Comparison of ENCODE assay signal across 8 cellular contexts in genomic region chr20:44738779-44739477, GRCh38. TPM values are rescaled to one million over a fixed set of nuclear protein-coding genes. Genes with fewer than 3 reads are reported as not detected.
A peak's percentile ranks its signal among the peaks of the same experiment; 100 is the strongest.
DNase-seq lines count a peak whose midpoint lies in the region; ATAC-seq, FAIRE-seq and TF ChIP-seq lines count a peak whose summit lies in the region.

No MANE protein-coding gene starts in this region.

- H3K4me3 ChIP-seq in HEK293 (ENCODE audit: low read depth, low read length) (no peak overlapping the region), pancreas (no peak overlapping the region)

- H3K36me3 Mint-ChIP-seq in activated T-helper 1 cell treated with anti-CD3 and anti-CD28 coated beads, Interleukin-12 subunit alpha, Interleukin-12 subunit beta, Interleukin-2, Interleukin-4 antibody, amounts not matched to agents 30 ng/mL and 10 ng/mL and 1 ng/mL, durations not matched to agents 14 hours and 24 hours and 36 hours (ENCODE audit: low read depth): peaks cover 5% of the 10 kb centered on the region

- peak overlapping the region; percentile 23 for H3K27ac Mint-ChIP-seq in activated T-helper 1 cell treated with anti-CD3 and anti-CD28 coated beads, Interleukin-12 subunit alpha, Interleukin-12 subunit beta, Interleukin-2, Interleukin-4 antibody, amounts not matched to agents 30 ng/mL and 10 ng/mL and 1 ng/mL, durations not matched to agents 14 hours and 24 hours and 36 hours

- no peaks in the 10 kb centered on the region for H3K27me3 ChIP-seq in pancreas

- DNase-seq in COR-L47 (lab: John Stamatoyannopoulos, UW) (peak; percentile 81), NCI-H82 (lab: John Stamatoyannopoulos, UW) (peak; percentile 98), frontal cortex (ENCODE audit: low spot score in 2 of 2) (peak; percentile 75 to 80), pancreas (peak in 4 of 6 donors; percentile 64 to 85 (median 76))
- peak; percentile 63 for DNase-seq in activated T-helper 1 cell treated with anti-CD3 and anti-CD28 coated beads, Interleukin-12 subunit alpha, Interleukin-12 subunit beta, Interleukin-2, Interleukin-4 antibody, amounts not matched to agents 30 ng/mL and 10 ng/mL and 1 ng/mL, durations not matched to agents 14 hours and 24 hours and 36 hours (ENCODE audit: low spot score)

- peak overlapping the region; percentile 77 for H3K4me3 Mint-ChIP-seq in activated T-helper 1 cell treated with anti-CD3 and anti-CD28 coated beads, Interleukin-12 subunit alpha, Interleukin-12 subunit beta, Interleukin-2, Interleukin-4 antibody, amounts not matched to agents 30 ng/mL and 10 ng/mL and 1 ng/mL, durations not matched to agents 14 hours and 24 hours and 36 hours

- no peak for FAIRE-seq in frontal cortex (lab: Jason Lieb, UNC)
- FAIRE-seq in pancreas (lab: Jason Lieb, UNC): no peak

- no peaks in the 10 kb centered on the region for H3K36me3 ChIP-seq in HEK293 (ENCODE audit: control insufficient read depth in 2 of 2, insufficient read depth in 1 of 2, low read length in 2 of 2)
- H3K36me3 ChIP-seq in pancreas: no peaks in the 10 kb centered on the region

- POLR2A ChIA-PET in HEK293 (lab: Yijun Ruan, JAX): no interaction called here

- ATAC-seq in pancreas: peak; percentile 72 to 86 (median 86)
- ATAC-seq in HG03378 (IDR thresholded peaks at IDR 0.05; ENCODE audit: unreplicated experiment): no peak
- ATAC-seq in GM21786 (IDR thresholded peaks at IDR 0.05; ENCODE audit: unreplicated experiment): no peak

- peaks cover 13% of the 10 kb centered on the region for H3K9me3 Mint-ChIP-seq in activated T-helper 1 cell treated with anti-CD3 and anti-CD28 coated beads, Interleukin-12 subunit alpha, Interleukin-12 subunit beta, Interleukin-2, Interleukin-4 antibody, amounts not matched to agents 30 ng/mL and 10 ng/mL and 1 ng/mL, durations not matched to agents 14 hours and 24 hours and 36 hours

- WGBS in pancreas, 2 donors: 63 to 64% methylated on average over 7 of the region's 7 CpGs

- H3K27me3 Mint-ChIP-seq in activated T-helper 1 cell treated with anti-CD3 and anti-CD28 coated beads, Interleukin-12 subunit alpha, Interleukin-12 subunit beta, Interleukin-2, Interleukin-4 antibody, amounts not matched to agents 30 ng/mL and 10 ng/mL and 1 ng/mL, durations not matched to agents 14 hours and 24 hours and 36 hours (ENCODE audit: insufficient read depth): peaks cover 4% of the 10 kb centered on the region

- peaks cover 34% of the 10 kb centered on the region for H3K4me1 Mint-ChIP-seq in activated T-helper 1 cell treated with anti-CD3 and anti-CD28 coated beads, Interleukin-12 subunit alpha, Interleukin-12 subunit beta, Interleukin-2, Interleukin-4 antibody, amounts not matched to agents 30 ng/mL and 10 ng/mL and 1 ng/mL, durations not matched to agents 14 hours and 24 hours and 36 hours (ENCODE audit: low read depth)

- no peaks in the 10 kb centered on the region for H3K9me3 ChIP-seq in HEK293 (ENCODE audit: control insufficient read depth, insufficient read depth, low read depth, low read length)
- no peaks in the 10 kb centered on the region for H3K9me3 ChIP-seq in pancreas

- intact Hi-C loops in activated T-helper 1 cell treated with anti-CD3 and anti-CD28 coated beads, Interleukin-12 subunit alpha, Interleukin-12 subunit beta, Interleukin-2, Interleukin-4 antibody, amounts not matched to agents 30 ng/mL and 10 ng/mL and 1 ng/mL, durations not matched to agents 14 hours and 24 hours and 36 hours (cut with micrococcal nuclease): loop anchor here (5.0 to 10.0 kb wide), 2 partner anchors 127 to 214 kb away; partner anchors contain the start of gene SERINC3
- intact Hi-C loops in pancreas (cut with DNase I): no loop called here

- H3K27ac ChIP-seq in HEK293 (ENCODE audit: extremely low read depth, low read depth, low read length): no peak overlapping the region
- H3K27ac ChIP-seq in pancreas: peak overlapping the region in 1 of 4 donors; percentile 8

- CTCF ChIA-PET in HEK293 (lab: Yijun Ruan, JAX): interaction anchor here (1.0 to 3.6 kb wide), 3 partner anchors 8 to 128 kb away, joined by 3 to 21 read pairs (median 12); no protein-coding TSS in a partner anchor

- TF ChIP-seq CTCF in HEK293 (tag by site-specific recombination; IDR thresholded peaks at IDR 0.05) (no peak), pancreas (IDR thresholded peaks at IDR 0.05) (no peak)

- no peaks in the 10 kb centered on the region for H3K4me1 ChIP-seq in HEK293 (ENCODE audit: control insufficient read depth, insufficient read depth, low read length)
- no peaks in the 10 kb centered on the region for H3K4me1 ChIP-seq in pancreas

TF ChIP-seq in HEK293, 187 proteins besides CTCF, POLR2A, EP300 and RAD21:
- TF ChIP-seq ZNF548 (tag by site-specific recombination; IDR thresholded peaks at IDR 0.05) (no peak), ZBTB17 (tag by site-specific recombination; IDR thresholded peaks at IDR 0.05) (peak; percentile 91), ZNF248 (tag by site-specific recombination; IDR thresholded peaks at IDR 0.05) (no peak), ZNF518A (tag by site-specific recombination; conservative IDR thresholded peaks at IDR 0.05; ENCODE audit: low read depth) (peak; percentile 36; the same call in 1 of the 2 replicates), FEZF1 (tag by site-specific recombination; IDR thresholded peaks at IDR 0.05) (peak; percentile 96), SP3 (tag by site-specific recombination; IDR thresholded peaks at IDR 0.05) (0 out of 2 replicates have a peak, but pooled peaks have one; percentile 21), ZNF335 (tag by site-specific recombination; conservative IDR thresholded peaks at IDR 0.05) (peak; percentile 52), SP2 (tag by site-specific recombination; IDR thresholded peaks at IDR 0.05) (0 out of 2 replicates have a peak, but pooled peaks have one; percentile 16), ZNF76 (tag by site-specific recombination; IDR thresholded peaks at IDR 0.05; ENCODE audit: borderline replicate concordance, low read depth) (peak; percentile 78; the same call in 1 of the 2 replicates)

RNA-seq across cellular contexts. Expression of gene KCNK15, which starts 6.7 kb away (rescaled TPM):
- 1.1 TPM in 2 replicates for total RNA-seq in activated T-helper 1 cell treated with anti-CD3 and anti-CD28 coated beads, Interleukin-12 subunit alpha, Interleukin-12 subunit beta, Interleukin-2, Interleukin-4 antibody, amounts not matched to agents 30 ng/mL and 10 ng/mL and 1 ng/mL, durations not matched to agents 14 hours and 24 hours and 36 hours
- total RNA-seq in frontal cortex (not detected), pancreas (1 to 10 TPM in 3 of 6 donors, under 1 TPM in 3; 0.75 to 2.5 (median 1.4) TPM)
- polyA plus RNA-seq in pancreas: 1 to 10 TPM in 1 of 2 donors, under 1 TPM in 1; 0.42 to 1.1 TPM

RNA-seq across cellular contexts. Expression of gene CCN5, which starts 23.8 kb away (rescaled TPM):
- not detected in 2 replicates for total RNA-seq in activated T-helper 1 cell treated with anti-CD3 and anti-CD28 coated beads, Interleukin-12 subunit alpha, Interleukin-12 subunit beta, Interleukin-2, Interleukin-4 antibody, amounts not matched to agents 30 ng/mL and 10 ng/mL and 1 ng/mL, durations not matched to agents 14 hours and 24 hours and 36 hours
- not detected for total RNA-seq in frontal cortex
- 1 to 10 TPM in 5 of 6 donors, under 1 TPM in 1; 0.14 to 3.3 (median 1.3) TPM for total RNA-seq in pancreas
- 1 to 10 TPM; 3.3 to 6.4 TPM for polyA plus RNA-seq in pancreas

Comparison
In these comparisons a context has a peak if more than half of its experiments do, and no peak if none do; other contexts are left out.
1. ATAC-seq: peak in pancreas (4 of 4); none in HG03378 (single experiment) and GM21786 (single experiment).
2. Peak in every context shown above with its lines, with median percentiles within 50 percentile points of each other: DNase-seq.